40 cellular contexts compared by ENCODE assay signal in the genomic region with DNA sequence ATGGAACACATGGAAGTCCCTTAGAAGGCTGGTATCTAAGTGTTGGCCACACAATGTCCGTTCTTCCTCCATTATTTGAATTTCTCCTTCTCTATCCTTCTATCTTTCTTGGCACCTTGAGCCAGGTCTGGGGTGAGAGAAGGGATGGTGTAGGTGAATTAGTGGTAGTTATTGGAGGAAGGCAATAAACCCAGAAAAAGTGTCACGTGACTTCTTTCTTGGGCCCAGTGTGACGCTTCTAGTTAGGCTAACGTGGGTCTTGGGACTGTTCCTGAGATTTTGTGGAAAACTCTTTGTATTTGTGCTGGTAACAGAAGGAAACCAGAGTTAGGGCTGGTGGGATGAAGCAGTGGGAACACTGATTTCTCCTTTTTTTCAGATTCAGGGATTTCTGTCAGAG. TPM values are rescaled to one million over a fixed set of nuclear protein-coding genes. Genes with fewer than 3 reads are reported as not detected.
"Had no signal": no experiment of that assay in that cellular context is flagged by ENCODE, and none has a peak within 500 bp of the region (broad histone marks: within the 10 kb centered on the region; RNA-seq: fewer than 3 reads in every experiment).

No MANE protein-coding gene starts in this region.

- H3K4me3 ChIP-seq: adrenal gland, ascending aorta, body of pancreas, breast epithelium, cardiac muscle cell had no signal

- H3K9me3 ChIP-seq: adrenal gland, ascending aorta, body of pancreas, breast epithelium had no signal

- H3K4me1 ChIP-seq: adrenal gland, ascending aorta, body of pancreas had no signal

- H3K27me3 ChIP-seq: ascending aorta, body of pancreas, brain microvascular endothelial cell, breast epithelium, cardiac muscle cell had no signal

- H3K9me3 Mint-ChIP-seq: activated naive CD4-positive, alpha-beta T cell treated with anti-CD3 and anti-CD28 coated beads for 36 hours; activated naive CD4-positive, alpha-beta T cell treated with anti-CD3 and anti-CD28 coated beads, Interleukin-2, amount 10 ng/mL, durations not matched to agents 7 days and 5 days; activated naive CD4-positive, alpha-beta T cell treated with anti-CD3 and anti-CD28 coated beads, Interleukin-2, amount 50 U/mL, for 24 hours; activated naive CD4-positive, alpha-beta T cell treated with anti-CD3 and anti-CD28 coated beads, Interleukin-2, amount 50 U/mL, for 72 hours; activated naive CD8-positive, alpha-beta T cell treated with anti-CD3 and anti-CD28 coated beads for 36 hours; activated naive CD8-positive, alpha-beta T cell treated with anti-CD3 and anti-CD28 coated beads, Interleukin-2, amount 10 ng/mL, durations not matched to agents 7 days and 5 days; activated naive CD8-positive, alpha-beta T cell treated with anti-CD3 and anti-CD28 coated beads, Interleukin-2, amount 50 U/mL, for 24 hours; activated T-cell treated with anti-CD3 and anti-CD28 coated beads, Interleukin-2, amount 50 U/mL, for 24 hours; activated T-cell treated with anti-CD3 and anti-CD28 coated beads, Interleukin-2, amount 50 U/mL, for 4 hours; activated T-cell treated with anti-CD3 and anti-CD28 coated beads, Interleukin-2, amount 50 U/mL, for 72 hours; activated T-helper 1 cell treated with anti-CD3 and anti-CD28 coated beads, Interleukin-12 subunit alpha, Interleukin-12 subunit beta, Interleukin-2, Interleukin-4 antibody, amounts not matched to agents 30 ng/mL and 10 ng/mL and 1 ng/mL, durations not matched to agents 14 hours and 24 hours and 36 hours; activated T-helper 17 cell treated with anti-CD3 and anti-CD28 coated beads, Interleukin-2, amount 50 U/mL, for 72 hours; activated T-helper 2 cell treated with anti-CD3 and anti-CD28 coated beads, Interferon-gamma antibody, Interleukin-2, Interleukin-4, amounts not matched to agents 10 μg/mL and 5 μg/mL and 100 μg/mL, durations not matched to agents 14 hours and 24 hours and 36 hours; brain; central memory CD8-positive, alpha-beta T cell had no signal

- H3K4me3 Mint-ChIP-seq: activated naive CD4-positive, alpha-beta T cell treated with anti-CD3 and anti-CD28 coated beads for 36 hours; activated naive CD4-positive, alpha-beta T cell treated with anti-CD3 and anti-CD28 coated beads, Interleukin-2, amount 10 ng/mL, durations not matched to agents 7 days and 5 days; activated naive CD4-positive, alpha-beta T cell treated with anti-CD3 and anti-CD28 coated beads, Interleukin-2, amount 50 U/mL, for 24 hours; activated naive CD8-positive, alpha-beta T cell; activated naive CD8-positive, alpha-beta T cell treated with anti-CD3 and anti-CD28 coated beads for 36 hours; activated naive CD8-positive, alpha-beta T cell treated with anti-CD3 and anti-CD28 coated beads, Interleukin-2, amount 10 ng/mL, durations not matched to agents 7 days and 5 days; activated naive CD8-positive, alpha-beta T cell treated with anti-CD3 and anti-CD28 coated beads, Interleukin-2, amount 50 U/mL, for 24 hours; activated T-cell treated with anti-CD3 and anti-CD28 coated beads, Interleukin-2, amount 50 U/mL, for 24 hours; activated T-cell treated with anti-CD3 and anti-CD28 coated beads, Interleukin-2, amount 50 U/mL, for 4 hours; activated T-cell treated with anti-CD3 and anti-CD28 coated beads, Interleukin-2, amount 50 U/mL, for 72 hours; activated T-helper 1 cell treated with anti-CD3 and anti-CD28 coated beads, Interleukin-12 subunit alpha, Interleukin-12 subunit beta, Interleukin-2, Interleukin-4 antibody, amounts not matched to agents 30 ng/mL and 10 ng/mL and 1 ng/mL, durations not matched to agents 14 hours and 24 hours and 36 hours; activated T-helper 17 cell treated with anti-CD3 and anti-CD28 coated beads, Interleukin-2, amount 50 U/mL, for 72 hours; brain; central memory CD8-positive, alpha-beta T cell had no signal

- ATAC-seq: activated naive CD4-positive, alpha-beta T cell treated with anti-CD3 and anti-CD28 coated beads, Interleukin-2, amount 50 U/mL, for 72 hours; activated naive CD8-positive, alpha-beta T cell treated with anti-CD3 and anti-CD28 coated beads, Interleukin-2, amount 50 U/mL, for 24 hours; activated T-cell treated with anti-CD3 and anti-CD28 coated beads, Interleukin-2, amount 50 U/mL, for 4 hours; activated T-cell treated with anti-CD3 and anti-CD28 coated beads, Interleukin-2, amount 50 U/mL, for 72 hours; activated T-helper 17 cell treated with anti-CD3 and anti-CD28 coated beads, Interleukin-2, amount 50 U/mL, for 72 hours; body of pancreas had no signal

- FAIRE-seq: astrocyte had no signal

- H3K36me3 Mint-ChIP-seq: activated naive CD4-positive, alpha-beta T cell treated with anti-CD3 and anti-CD28 coated beads, Interleukin-2, amount 10 ng/mL, durations not matched to agents 7 days and 5 days; activated naive CD4-positive, alpha-beta T cell treated with anti-CD3 and anti-CD28 coated beads, Interleukin-2, amount 50 U/mL, for 24 hours; activated naive CD4-positive, alpha-beta T cell treated with anti-CD3 and anti-CD28 coated beads, Interleukin-2, amount 50 U/mL, for 72 hours; activated naive CD8-positive, alpha-beta T cell; activated naive CD8-positive, alpha-beta T cell treated with anti-CD3 and anti-CD28 coated beads for 36 hours; activated naive CD8-positive, alpha-beta T cell treated with anti-CD3 and anti-CD28 coated beads, Interleukin-2, amount 10 ng/mL, durations not matched to agents 7 days and 5 days; brain had no signal

- DNase-seq: activated effector memory CD4-positive, alpha-beta T cell treated with anti-CD3 and anti-CD28 coated beads, Interleukin-2, amount 50 U/mL, for 16 hours; activated effector memory CD4-positive, alpha-beta T cell treated with Interleukin-2 at 50 U/mL for 16 hours; activated gamma-delta T cell; activated gamma-delta T cell treated with Interleukin-2 at 50 U/mL for 16 hours; activated naive CD4-positive, alpha-beta T cell; activated naive CD4-positive, alpha-beta T cell treated with anti-CD3 and anti-CD28 coated beads for 36 hours; activated naive CD4-positive, alpha-beta T cell treated with anti-CD3 and anti-CD28 coated beads, Interleukin-2, amount 10 ng/mL, durations not matched to agents 7 days and 5 days; activated naive CD4-positive, alpha-beta T cell treated with anti-CD3 and anti-CD28 coated beads, Interleukin-2, amount 50 U/mL, for 16 hours; activated naive CD4-positive, alpha-beta T cell treated with Interleukin-2 at 50 U/mL for 16 hours; activated naive CD8-positive, alpha-beta T cell treated with anti-CD3 and anti-CD28 coated beads for 36 hours; activated naive CD8-positive, alpha-beta T cell treated with anti-CD3 and anti-CD28 coated beads, Interleukin-2, amount 10 ng/mL, durations not matched to agents 7 days and 5 days; activated naive CD8-positive, alpha-beta T cell treated with anti-CD3 and anti-CD28 coated beads, Interleukin-2, amount 50 U/mL, for 24 hours; activated T-cell treated with anti-CD3 and anti-CD28 coated beads, Interleukin-2, amount 50 U/mL, for 1 hour; activated T-cell treated with anti-CD3 and anti-CD28 coated beads, Interleukin-2, amount 50 U/mL, for 24 hours; activated T-cell treated with anti-CD3 and anti-CD28 coated beads, Interleukin-2, amount 50 U/mL, for 4 hours; activated T-cell treated with anti-CD3 and anti-CD28 coated beads, Interleukin-2, amount 50 U/mL, for 48 hours; activated T-cell treated with anti-CD3 and anti-CD28 coated beads, Interleukin-2, amount 50 U/mL, for 72 hours; adrenal gland; amniotic stem cell; anterior cingulate cortex; aorta; body of pancreas; brain microvascular endothelial cell; central memory CD4-positive, alpha-beta T cell; cerebellar nuclear complex had no signal

- H3K27ac ChIP-seq: adrenal gland, ascending aorta, body of pancreas, brain microvascular endothelial cell, cardiac muscle cell had no signal

- H3K36me3 ChIP-seq: adrenal gland, ascending aorta, brain microvascular endothelial cell, breast epithelium, cardiac muscle cell had no signal

- H3K27ac Mint-ChIP-seq: activated naive CD4-positive, alpha-beta T cell treated with anti-CD3 and anti-CD28 coated beads for 36 hours; activated naive CD4-positive, alpha-beta T cell treated with anti-CD3 and anti-CD28 coated beads, Interleukin-2, amount 10 ng/mL, durations not matched to agents 7 days and 5 days; activated naive CD4-positive, alpha-beta T cell treated with anti-CD3 and anti-CD28 coated beads, Interleukin-2, amount 50 U/mL, for 24 hours; activated naive CD4-positive, alpha-beta T cell treated with anti-CD3 and anti-CD28 coated beads, Interleukin-2, amount 50 U/mL, for 72 hours; activated naive CD8-positive, alpha-beta T cell; activated naive CD8-positive, alpha-beta T cell treated with anti-CD3 and anti-CD28 coated beads for 36 hours; activated naive CD8-positive, alpha-beta T cell treated with anti-CD3 and anti-CD28 coated beads, Interleukin-2, amount 10 ng/mL, durations not matched to agents 7 days and 5 days; activated naive CD8-positive, alpha-beta T cell treated with anti-CD3 and anti-CD28 coated beads, Interleukin-2, amount 50 U/mL, for 24 hours; activated T-cell treated with anti-CD3 and anti-CD28 coated beads, Interleukin-2, amount 50 U/mL, for 24 hours; activated T-cell treated with anti-CD3 and anti-CD28 coated beads, Interleukin-2, amount 50 U/mL, for 72 hours; activated T-helper 1 cell treated with anti-CD3 and anti-CD28 coated beads, Interleukin-12 subunit alpha, Interleukin-12 subunit beta, Interleukin-2, Interleukin-4 antibody, amounts not matched to agents 30 ng/mL and 10 ng/mL and 1 ng/mL, durations not matched to agents 14 hours and 24 hours and 36 hours; activated T-helper 17 cell treated with anti-CD3 and anti-CD28 coated beads, Interleukin-2, amount 50 U/mL, for 72 hours; activated T-helper 2 cell treated with anti-CD3 and anti-CD28 coated beads, Interferon-gamma antibody, Interleukin-2, Interleukin-4, amounts not matched to agents 10 μg/mL and 5 μg/mL and 100 μg/mL, durations not matched to agents 14 hours and 24 hours and 36 hours; brain had no signal

- H3K4me1 Mint-ChIP-seq: activated naive CD4-positive, alpha-beta T cell treated with anti-CD3 and anti-CD28 coated beads, Interleukin-2, amount 10 ng/mL, durations not matched to agents 7 days and 5 days; activated naive CD4-positive, alpha-beta T cell treated with anti-CD3 and anti-CD28 coated beads, Interleukin-2, amount 50 U/mL, for 24 hours; activated naive CD8-positive, alpha-beta T cell treated with anti-CD3 and anti-CD28 coated beads, Interleukin-2, amount 10 ng/mL, durations not matched to agents 7 days and 5 days; central memory CD8-positive, alpha-beta T cell had no signal

RNA-seq across cellular contexts. Expression of a gene that starts 53.1 kb away (rescaled TPM):
- total RNA-seq: activated naive CD4-positive, alpha-beta T cell treated with anti-CD3 and anti-CD28 coated beads for 36 hours; activated naive CD4-positive, alpha-beta T cell treated with anti-CD3 and anti-CD28 coated beads, Interleukin-2, amount 50 U/mL, for 72 hours; activated naive CD8-positive, alpha-beta T cell treated with anti-CD3 and anti-CD28 coated beads for 36 hours; activated naive CD8-positive, alpha-beta T cell treated with anti-CD3 and anti-CD28 coated beads, Interleukin-2, amount 10 ng/mL, durations not matched to agents 7 days and 5 days; activated T-cell treated with anti-CD3 and anti-CD28 coated beads, Interleukin-2, amount 50 U/mL, for 4 hours; activated T-cell treated with anti-CD3 and anti-CD28 coated beads, Interleukin-2, amount 50 U/mL, for 72 hours; activated T-helper 1 cell treated with anti-CD3 and anti-CD28 coated beads, Interleukin-12 subunit alpha, Interleukin-12 subunit beta, Interleukin-2, Interleukin-4 antibody, amounts not matched to agents 30 ng/mL and 10 ng/mL and 1 ng/mL, durations not matched to agents 14 hours and 24 hours and 36 hours; activated T-helper 17 cell treated with anti-CD3 and anti-CD28 coated beads, Interleukin-2, amount 50 U/mL, for 72 hours; activated T-helper 2 cell treated with anti-CD3 and anti-CD28 coated beads, Interferon-gamma antibody, Interleukin-2, Interleukin-4, amounts not matched to agents 10 μg/mL and 5 μg/mL and 100 μg/mL, durations not matched to agents 14 hours and 24 hours and 36 hours; adrenal gland; aorta; ascending aorta; astrocyte; body of pancreas; cardiac muscle cell; cardiac septum; cerebellum; chondrocyte had no signal
- polyA plus RNA-seq: aorta, cardiac muscle cell had no signal

RNA-seq across cellular contexts. Expression of a gene that starts 54.2 kb away (rescaled TPM):
- total RNA-seq: activated naive CD4-positive, alpha-beta T cell treated with anti-CD3 and anti-CD28 coated beads for 36 hours; activated naive CD4-positive, alpha-beta T cell treated with anti-CD3 and anti-CD28 coated beads, Interleukin-2, amount 50 U/mL, for 72 hours; activated naive CD8-positive, alpha-beta T cell treated with anti-CD3 and anti-CD28 coated beads for 36 hours; activated naive CD8-positive, alpha-beta T cell treated with anti-CD3 and anti-CD28 coated beads, Interleukin-2, amount 10 ng/mL, durations not matched to agents 7 days and 5 days; activated T-cell treated with anti-CD3 and anti-CD28 coated beads, Interleukin-2, amount 50 U/mL, for 72 hours; activated T-helper 1 cell treated with anti-CD3 and anti-CD28 coated beads, Interleukin-12 subunit alpha, Interleukin-12 subunit beta, Interleukin-2, Interleukin-4 antibody, amounts not matched to agents 30 ng/mL and 10 ng/mL and 1 ng/mL, durations not matched to agents 14 hours and 24 hours and 36 hours; activated T-helper 2 cell treated with anti-CD3 and anti-CD28 coated beads, Interferon-gamma antibody, Interleukin-2, Interleukin-4, amounts not matched to agents 10 μg/mL and 5 μg/mL and 100 μg/mL, durations not matched to agents 14 hours and 24 hours and 36 hours; ascending aorta; cardiac muscle cell; chondrocyte had no signal
- polyA plus RNA-seq: cardiac muscle cell had no signal
